ENCODE assay signal across 13 cellular contexts in the genomic region with DNA sequence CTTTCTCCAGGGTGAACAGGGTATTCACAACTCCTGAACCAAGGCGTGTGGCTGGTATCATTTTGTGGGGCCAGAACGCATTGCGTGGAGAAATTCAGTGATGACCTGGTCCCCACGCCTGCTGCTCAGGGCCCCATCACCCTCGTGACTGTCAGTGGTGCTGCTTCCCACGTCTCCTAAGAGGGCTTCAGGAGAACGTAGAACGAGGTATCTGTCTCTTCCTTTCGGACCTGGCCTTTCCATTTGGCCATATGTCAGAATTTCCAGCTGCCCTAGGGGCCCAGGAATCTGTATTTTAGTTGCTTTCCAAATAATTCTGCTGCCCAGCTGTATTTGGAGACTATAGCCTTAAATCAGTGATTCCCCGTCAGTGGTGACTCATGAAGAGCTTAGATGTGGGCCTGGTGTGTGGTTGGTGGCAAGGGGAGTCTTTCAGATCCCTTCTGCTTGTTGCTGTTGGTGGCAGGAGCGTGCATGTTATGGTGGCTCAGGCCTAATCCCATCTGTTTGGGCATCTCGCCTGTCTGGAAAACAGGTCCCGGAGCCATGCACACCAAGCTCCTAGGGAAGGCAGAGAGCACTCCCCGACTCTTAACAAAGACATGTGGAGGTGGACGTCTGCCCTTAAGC. TPM values are rescaled to one million over a fixed set of nuclear protein-coding genes. Genes with fewer than 3 reads are reported as not detected.
A peak's percentile ranks its signal among the peaks of the same experiment; 100 is the strongest.
DNase-seq lines count a peak whose midpoint lies in the region; ATAC-seq and TF ChIP-seq lines count a peak whose summit lies in the region.
"Had no signal": no experiment of that assay in that cellular context is flagged by ENCODE, and none has a peak within 500 bp of the region (broad histone marks: within the 10 kb centered on the region; RNA-seq: fewer than 3 reads in every experiment).

No MANE protein-coding gene starts in this region.

- H3K36me3 Mint-ChIP-seq in activated naive CD8-positive, alpha-beta T cell treated with anti-CD3 and anti-CD28 coated beads, Interleukin-2, amount 50 U/mL, for 24 hours (ENCODE audit: low read depth): no peaks in the 10 kb centered on the region
- no peaks in the 10 kb centered on the region for H3K36me3 Mint-ChIP-seq in activated naive CD8-positive, alpha-beta T cell treated with anti-CD3 and anti-CD28 coated beads for 36 hours
- no peaks in the 10 kb centered on the region for H3K36me3 Mint-ChIP-seq in activated naive CD4-positive, alpha-beta T cell treated with anti-CD3 and anti-CD28 coated beads, Interleukin-2, amount 50 U/mL, for 72 hours

- H3K4me1 ChIP-seq in thymus (ENCODE audit: control insufficient read depth, insufficient read depth, low read length) (peaks cover 6% of the 10 kb centered on the region), Peyer's patch (no peaks in the 10 kb centered on the region)

- H3K4me1 Mint-ChIP-seq in activated naive CD8-positive, alpha-beta T cell treated with anti-CD3 and anti-CD28 coated beads, Interleukin-2, amount 50 U/mL, for 24 hours: peaks cover 9% of the 10 kb centered on the region
- peaks cover 4% of the 10 kb centered on the region for H3K4me1 Mint-ChIP-seq in activated naive CD8-positive, alpha-beta T cell treated with anti-CD3 and anti-CD28 coated beads for 36 hours

- DNase-seq in activated naive CD8-positive, alpha-beta T cell treated with anti-CD3 and anti-CD28 coated beads, Interleukin-2, amount 50 U/mL, for 24 hours: no peak
- no peak for DNase-seq in activated naive CD8-positive, alpha-beta T cell treated with anti-CD3 and anti-CD28 coated beads for 36 hours
- peak in 1 of 2 donors; percentile 36 for DNase-seq in activated naive CD4-positive, alpha-beta T cell treated with anti-CD3 and anti-CD28 coated beads, Interleukin-2, amount 50 U/mL, for 72 hours (ENCODE audit: low spot score in 2 of 2)
- DNase-seq in iris pigment epithelial cell (ENCODE audit: low read depth) (peak; percentile 35), NCI-H2196 treated with DMSO at 0.1 percent for 48 hours (lab: John Stamatoyannopoulos, UW; ENCODE audit: unreplicated experiment) (no peak), NCI-H345 treated with DMSO at 0.1 percent for 48 hours (lab: John Stamatoyannopoulos, UW; ENCODE audit: unreplicated experiment) (no peak), Peyer's patch (no peak)
- DNase-seq: activated effector memory CD4-positive, alpha-beta T cell treated with Interleukin-2 at 50 U/mL for 16 hours; Kasumi-1; NCI-H1930; occipital lobe had no signal

- no peaks in the 10 kb centered on the region for H3K27me3 ChIP-seq in thymus (ENCODE audit: control insufficient read depth, insufficient read depth)
- no peaks in the 10 kb centered on the region for H3K27me3 ChIP-seq in Peyer's patch

- H3K36me3 ChIP-seq in thymus (ENCODE audit: control insufficient read depth, insufficient read depth): no peaks in the 10 kb centered on the region
- H3K36me3 ChIP-seq in Peyer's patch: no peaks in the 10 kb centered on the region

- ATAC-seq in activated naive CD8-positive, alpha-beta T cell treated with anti-CD3 and anti-CD28 coated beads, Interleukin-2, amount 50 U/mL, for 24 hours: peak; percentile 69
- ATAC-seq in activated naive CD4-positive, alpha-beta T cell treated with anti-CD3 and anti-CD28 coated beads, Interleukin-2, amount 50 U/mL, for 72 hours: peak; percentile 86 to 91

- H3K4me3 ChIP-seq in thymus (ENCODE audit: low read length) (no peak overlapping the region), Peyer's patch (no peak overlapping the region)
- H3K4me3 ChIP-seq: lung had no signal

- H3K4me3 Mint-ChIP-seq in activated naive CD8-positive, alpha-beta T cell treated with anti-CD3 and anti-CD28 coated beads, Interleukin-2, amount 50 U/mL, for 24 hours: no peak overlapping the region
- H3K4me3 Mint-ChIP-seq in activated naive CD8-positive, alpha-beta T cell treated with anti-CD3 and anti-CD28 coated beads for 36 hours: no peak overlapping the region

- H3K9me3 Mint-ChIP-seq in activated naive CD8-positive, alpha-beta T cell treated with anti-CD3 and anti-CD28 coated beads, Interleukin-2, amount 50 U/mL, for 24 hours: no peaks in the 10 kb centered on the region
- no peaks in the 10 kb centered on the region for H3K9me3 Mint-ChIP-seq in activated naive CD8-positive, alpha-beta T cell treated with anti-CD3 and anti-CD28 coated beads for 36 hours
- H3K9me3 Mint-ChIP-seq in activated naive CD4-positive, alpha-beta T cell treated with anti-CD3 and anti-CD28 coated beads, Interleukin-2, amount 50 U/mL, for 72 hours: peaks cover 0 to 4% of the 10 kb centered on the region in 2 donors

- TF ChIP-seq POLR2A in Peyer's patch (IDR thresholded peaks at IDR 0.05): no peak

- peak overlapping the region; percentile 31 for H3K27ac ChIP-seq in thymus (ENCODE audit: low read depth)
- H3K27ac ChIP-seq in Peyer's patch: no peak overlapping the region

- no peaks in the 10 kb centered on the region for H3K27me3 Mint-ChIP-seq in activated naive CD8-positive, alpha-beta T cell treated with anti-CD3 and anti-CD28 coated beads, Interleukin-2, amount 50 U/mL, for 24 hours
- no peaks in the 10 kb centered on the region for H3K27me3 Mint-ChIP-seq in activated naive CD8-positive, alpha-beta T cell treated with anti-CD3 and anti-CD28 coated beads for 36 hours

- WGBS in thymus: 94% methylated on average over 15 of the region's 15 CpGs

- no peak overlapping the region for H3K27ac Mint-ChIP-seq in activated naive CD8-positive, alpha-beta T cell treated with anti-CD3 and anti-CD28 coated beads, Interleukin-2, amount 50 U/mL, for 24 hours
- no peak overlapping the region for H3K27ac Mint-ChIP-seq in activated naive CD8-positive, alpha-beta T cell treated with anti-CD3 and anti-CD28 coated beads for 36 hours
- peak overlapping the region; percentile 67 to 81 for H3K27ac Mint-ChIP-seq in activated naive CD4-positive, alpha-beta T cell treated with anti-CD3 and anti-CD28 coated beads, Interleukin-2, amount 50 U/mL, for 72 hours

- TF ChIP-seq CTCF in Peyer's patch (IDR thresholded peaks at IDR 0.05): no peak

- no peaks in the 10 kb centered on the region for H3K9me3 ChIP-seq in thymus (ENCODE audit: control insufficient read depth)
- no peaks in the 10 kb centered on the region for H3K9me3 ChIP-seq in Peyer's patch

RNA-seq across cellular contexts. Expression of gene NPAS2, which starts 56.4 kb away (rescaled TPM):
- total RNA-seq in activated naive CD8-positive, alpha-beta T cell treated with anti-CD3 and anti-CD28 coated beads for 36 hours: 1 to 10 TPM; 7.3 to 9.3 TPM
- 10 to 100 TPM in 1 of 2 donors, 1 to 10 TPM in 1; 3.1 to 20.9 TPM for total RNA-seq in activated naive CD4-positive, alpha-beta T cell treated with anti-CD3 and anti-CD28 coated beads, Interleukin-2, amount 50 U/mL, for 72 hours
- 5.4 TPM for polyA plus RNA-seq in thymus
- 10 to 100 TPM; 29.7 to 99.5 (median 95.5) TPM for total RNA-seq in Peyer's patch

Comparison
In these comparisons a context has a peak if more than half of its experiments do, and no peak if none do; other contexts are left out.
1. H3K27ac Mint-ChIP-seq: peak in activated naive CD4-positive, alpha-beta T cell treated with anti-CD3 and anti-CD28 coated beads, Interleukin-2, amount 50 U/mL, for 72 hours (2 of 2); none in activated naive CD8-positive, alpha-beta T cell treated with anti-CD3 and anti-CD28 coated beads, Interleukin-2, amount 50 U/mL, for 24 hours (single experiment) and activated naive CD8-positive, alpha-beta T cell treated with anti-CD3 and anti-CD28 coated beads for 36 hours (single experiment).